In genomic region chr3:130702985-130703384, GRCh38 we compare ENCODE assay signal across 19 cellular contexts. TPM values are rescaled to one million over a fixed set of nuclear protein-coding genes. Genes with fewer than 3 reads are reported as not detected.
DNase-seq lines count a peak whose midpoint lies in the region; ATAC-seq, FAIRE-seq and TF ChIP-seq lines count a peak whose summit lies in the region.
"Had no signal": no experiment of that assay in that cellular context is flagged by ENCODE, and none has a peak within 500 bp of the region (broad histone marks: within the 10 kb centered on the region; RNA-seq: fewer than 3 reads in every experiment).

No MANE protein-coding gene starts in this region.

- no peak for TF ChIP-seq POLR2A in HepG2 (IDR thresholded peaks at IDR 0.05; ENCODE audit: insufficient read depth in 1 of 2, low read depth in 2 of 2, low read length in 2 of 2)

- CTCF ChIA-PET in HepG2 (lab: Yijun Ruan, JAX; ENCODE audit: low intra/inter-chr PET ratio, low total read pairs), result no interaction called here
- CTCF ChIA-PET in A673 (lab: Charles Lee), result no interaction called here

- H3K4me1 ChIP-seq in cardiac muscle cell (ENCODE audit: low read depth) (peaks cover 6% of the 10 kb centered on the region), HepG2 (ENCODE audit: insufficient read depth, low read length) (peaks cover 15% of the 10 kb centered on the region), A673 (ENCODE audit: insufficient read depth, low read length, poor library complexity, severe bottlenecking) (no peaks in the 10 kb centered on the region)

- H3K36me3 ChIP-seq in cardiac muscle cell (peaks cover 19% of the 10 kb centered on the region), HepG2 (replicated peaks in 1 of 2; ENCODE audit: control insufficient read depth in 1 of 2, insufficient read depth in 2 of 2, low read length in 2 of 2) (peaks cover 0 to 16% of the 10 kb centered on the region in 2 experiments; a peak in 4 of 5 replicates), A673 (ENCODE audit: insufficient read depth, low read length, poor library complexity, severe bottlenecking) (peaks cover 14% of the 10 kb centered on the region)

- intact Hi-C loops in Right ventricle myocardium inferior (cut with DNase I) (no loop called here), HepG2 (cut with micrococcal nuclease; ENCODE audit: unreplicated experiment) (loop anchor here (5.0 kb wide), 1 partner anchor 54 kb away; no protein-coding TSS in a partner anchor), A673 (cut with micrococcal nuclease; ENCODE audit: unreplicated experiment) (no loop called here)
- intact Hi-C loops in activated T-helper 1 cell treated with anti-CD3 and anti-CD28 coated beads, Interleukin-12 subunit alpha, Interleukin-12 subunit beta, Interleukin-2, Interleukin-4 antibody, amounts not matched to agents 30 ng/mL and 10 ng/mL and 1 ng/mL, durations not matched to agents 14 hours and 24 hours and 36 hours (cut with micrococcal nuclease), result no loop called here

- POLR2A ChIA-PET in HepG2 (lab: Yijun Ruan, JAX), result no interaction called here
- POLR2A ChIA-PET in A673 (lab: Charles Lee; ENCODE audit: low non-redundant PET), result no interaction called here

- no peak for TF ChIP-seq RAD21 in HepG2 (CRISPR knock-in tag; IDR thresholded peaks at IDR 0.05)

- ATAC-seq in Right ventricle myocardium inferior, result no peak
- ATAC-seq in HepG2, result peak; percentile 94
- ATAC-seq: CD8-positive, alpha-beta T cell; HCT116 had no signal

- peaks cover 29% of the 10 kb centered on the region for H3K36me3 Mint-ChIP-seq in activated T-helper 1 cell treated with anti-CD3 and anti-CD28 coated beads, Interleukin-12 subunit alpha, Interleukin-12 subunit beta, Interleukin-2, Interleukin-4 antibody, amounts not matched to agents 30 ng/mL and 10 ng/mL and 1 ng/mL, durations not matched to agents 14 hours and 24 hours and 36 hours (ENCODE audit: low read depth)

- TF ChIP-seq CTCF in cardiac muscle cell (IDR thresholded peaks at IDR 0.05; ENCODE audit: low read depth, low read length) (no peak), HepG2 (CRISPR knock-in tag; IDR thresholded peaks at IDR 0.05) (no peak), A673 (conservative IDR thresholded peaks at IDR 0.05; ENCODE audit: low read depth, low read length) (no peak)

- DNase-seq in cardiac muscle cell (ENCODE audit: low read depth in 1 of 2, low spot score in 1 of 2) (peak in 1 of 2 donors; percentile 46), Right ventricle myocardium inferior (ENCODE audit: missing footprints) (no peak), HepG2 (ENCODE audit: low spot score) (peak; percentile 80), A673 (ENCODE audit: low spot score) (no peak), ureter (ENCODE audit: low spot score) (no peak), NCI-H526 (lab: John Stamatoyannopoulos, UW) (no peak)
- DNase-seq in activated T-helper 1 cell treated with anti-CD3 and anti-CD28 coated beads, Interleukin-12 subunit alpha, Interleukin-12 subunit beta, Interleukin-2, Interleukin-4 antibody, amounts not matched to agents 30 ng/mL and 10 ng/mL and 1 ng/mL, durations not matched to agents 14 hours and 24 hours and 36 hours (ENCODE audit: low spot score), result no peak
- DNase-seq: 8988T; Calu3; CD8-positive, alpha-beta T cell; DMS79 treated with DMSO at 0.1 percent for 48 hours; GF-D8; GOT3; H7; HFFc6 had no signal

- no peaks in the 10 kb centered on the region for H3K79me2 ChIP-seq in HepG2 (ENCODE audit: insufficient read depth, low read length)

- H3K27ac ChIP-seq in cardiac muscle cell, result peak overlapping the region; percentile 59
- peak overlapping the region; percentile 38 for H3K27ac ChIP-seq in HepG2 (ENCODE audit: extremely low read length, insufficient read depth, low read length)
- no peak overlapping the region for H3K27ac ChIP-seq in A673 (ENCODE audit: low read depth, low read length, poor library complexity, severe bottlenecking)
- H3K27ac ChIP-seq: BLaER1 treated with 17β-estradiol and CSF1 and Interleukin-3, amounts not matched to agents 10 nM and 100 nM had no signal

- no peaks in the 10 kb centered on the region for H3K27me3 Mint-ChIP-seq in activated T-helper 1 cell treated with anti-CD3 and anti-CD28 coated beads, Interleukin-12 subunit alpha, Interleukin-12 subunit beta, Interleukin-2, Interleukin-4 antibody, amounts not matched to agents 30 ng/mL and 10 ng/mL and 1 ng/mL, durations not matched to agents 14 hours and 24 hours and 36 hours (ENCODE audit: insufficient read depth)
- H3K27me3 Mint-ChIP-seq: B cell had no signal

- H3K9me3 Mint-ChIP-seq in activated T-helper 1 cell treated with anti-CD3 and anti-CD28 coated beads, Interleukin-12 subunit alpha, Interleukin-12 subunit beta, Interleukin-2, Interleukin-4 antibody, amounts not matched to agents 30 ng/mL and 10 ng/mL and 1 ng/mL, durations not matched to agents 14 hours and 24 hours and 36 hours, result no peaks in the 10 kb centered on the region
- H3K9me3 Mint-ChIP-seq: CD8-positive, alpha-beta T cell; HFFc6 had no signal

- TF ChIP-seq EP300 in HepG2 (IDR thresholded peaks at IDR 0.05; ENCODE audit: low read depth in 2 of 2, low read length in 2 of 2), result no peak
- TF ChIP-seq EP300 in HepG2 (CRISPR knock-in tag; IDR thresholded peaks at IDR 0.05; ENCODE audit: borderline replicate concordance), result no peak

- FAIRE-seq in HepG2 (lab: Jason Lieb, UNC), result peak; percentile 81
- FAIRE-seq: HTR-8/SVneo had no signal

- H2AFZ ChIP-seq in HepG2 (ENCODE audit: low read length), result no peak overlapping the region

- no peak overlapping the region; the same call in 1 of the 2 replicates for H3K4me2 ChIP-seq in HepG2 (ENCODE audit: low read depth, low read length)
- H3K4me2 ChIP-seq: BLaER1 treated with 17β-estradiol and CSF1 and Interleukin-3, amounts not matched to agents 10 nM and 100 nM had no signal

- no peaks in the 10 kb centered on the region for H4K20me1 ChIP-seq in HepG2 (ENCODE audit: insufficient read depth, low read length)
- H4K20me1 ChIP-seq: BLaER1 treated with 17β-estradiol and CSF1 and Interleukin-3, amounts not matched to agents 10 nM and 100 nM had no signal

- H3K27ac Mint-ChIP-seq in activated T-helper 1 cell treated with anti-CD3 and anti-CD28 coated beads, Interleukin-12 subunit alpha, Interleukin-12 subunit beta, Interleukin-2, Interleukin-4 antibody, amounts not matched to agents 30 ng/mL and 10 ng/mL and 1 ng/mL, durations not matched to agents 14 hours and 24 hours and 36 hours, result peak overlapping the region; percentile 5
- H3K27ac Mint-ChIP-seq: B cell; CD8-positive, alpha-beta T cell; HFFc6 had no signal

- peaks cover 6% of the 10 kb centered on the region for H3K4me1 Mint-ChIP-seq in activated T-helper 1 cell treated with anti-CD3 and anti-CD28 coated beads, Interleukin-12 subunit alpha, Interleukin-12 subunit beta, Interleukin-2, Interleukin-4 antibody, amounts not matched to agents 30 ng/mL and 10 ng/mL and 1 ng/mL, durations not matched to agents 14 hours and 24 hours and 36 hours (ENCODE audit: low read depth)
- H3K4me1 Mint-ChIP-seq: B cell had no signal

- H3K9ac ChIP-seq in HepG2 (ENCODE audit: insufficient read depth, low read depth, low read length), result no peak overlapping the region
- H3K9ac ChIP-seq: BLaER1 treated with 17β-estradiol and CSF1 and Interleukin-3, amounts not matched to agents 10 nM and 100 nM had no signal

- no peaks in the 10 kb centered on the region for H3K27me3 ChIP-seq in cardiac muscle cell
- no peaks in the 10 kb centered on the region for H3K27me3 ChIP-seq in HepG2 (ENCODE audit: control insufficient read depth in 1 of 2, insufficient read depth in 2 of 2, low read length in 2 of 2)
- no peaks in the 10 kb centered on the region for H3K27me3 ChIP-seq in A673 (replicated peaks; ENCODE audit: insufficient read depth, low read depth, low read length, poor library complexity)
- H3K27me3 ChIP-seq: BLaER1 treated with 17β-estradiol and CSF1 and Interleukin-3, amounts not matched to agents 10 nM and 100 nM had no signal

- H3K4me3 ChIP-seq in cardiac muscle cell, result no peak overlapping the region
- H3K4me3 ChIP-seq in HepG2 (replicated peaks in 1 of 3; ENCODE audit: insufficient read depth in 1 of 3, low read depth in 2 of 3, low read length in 3 of 3), result no peak overlapping the region
- no peak overlapping the region for H3K4me3 ChIP-seq in A673 (ENCODE audit: low read depth, low read length, poor library complexity, severe bottlenecking)
- H3K4me3 ChIP-seq: BLaER1 treated with 17β-estradiol and CSF1 and Interleukin-3, amounts not matched to agents 10 nM and 100 nM had no signal

- in situ Hi-C loops in HepG2 (cut with HindIII; ENCODE audit: extremely low pct_ligation_motif_present, low pct_unique_long_range_greater_than_20kb), result no loop called here

- no peak overlapping the region for H3K4me3 Mint-ChIP-seq in activated T-helper 1 cell treated with anti-CD3 and anti-CD28 coated beads, Interleukin-12 subunit alpha, Interleukin-12 subunit beta, Interleukin-2, Interleukin-4 antibody, amounts not matched to agents 30 ng/mL and 10 ng/mL and 1 ng/mL, durations not matched to agents 14 hours and 24 hours and 36 hours
- H3K4me3 Mint-ChIP-seq: B cell; CD8-positive, alpha-beta T cell; HFFc6 had no signal

- 62% methylated on average over 3 of the region's 3 CpGs for WGBS in HepG2 (ENCODE audit: low lambda C conversion rate)

- no peaks in the 10 kb centered on the region for H3K9me3 ChIP-seq in cardiac muscle cell (ENCODE audit: low read depth)
- no peaks in the 10 kb centered on the region for H3K9me3 ChIP-seq in HepG2 (ENCODE audit: low read length)
- H3K9me3 ChIP-seq in A673 (ENCODE audit: low read depth, low read length, poor library complexity, severe bottlenecking), result no peaks in the 10 kb centered on the region
- H3K9me3 ChIP-seq: BLaER1 treated with 17β-estradiol and CSF1 and Interleukin-3, amounts not matched to agents 10 nM and 100 nM had no signal

- BruUV-seq in HepG2 (replicated peaks; lab: Mats Ljungman, UMichigan), result no TSS peak
- BruUV-seq in A673 (replicated peaks; lab: Mats Ljungman, UMichigan), result no TSS peak

RNA-seq across cellular contexts. Expression of gene PIK3R4, which starts 43.6 kb away (rescaled TPM):
- 19.4 and 25.1 TPM in 2 replicates for total RNA-seq in cardiac muscle cell
- 23.2 and 27.0 TPM in 2 replicates for polyA plus RNA-seq in cardiac muscle cell
- 11.4 TPM for total RNA-seq in Right ventricle myocardium inferior
- total RNA-seq in activated T-helper 1 cell treated with anti-CD3 and anti-CD28 coated beads, Interleukin-12 subunit alpha, Interleukin-12 subunit beta, Interleukin-2, Interleukin-4 antibody, amounts not matched to agents 30 ng/mL and 10 ng/mL and 1 ng/mL, durations not matched to agents 14 hours and 24 hours and 36 hours, result 33.1 and 35.4 TPM in 2 replicates
- total RNA-seq in HepG2 (2016; rRNA removed; fragmentation: Illumina TruSeq; extraction: Trizol), result 26.0 and 29.7 TPM in 2 replicates
- total RNA-seq in HepG2 (2016; cell fraction: cytosol; rRNA removed; fragmentation: Illumina TruSeq; extraction: Trizol; ENCODE audit: low read depth), result 5.3 and 8.5 TPM in 2 replicates
- 24.4 and 27.4 TPM in 2 replicates for total RNA-seq in HepG2 (2016; cell fraction: insoluble cytoplasmic fraction; rRNA removed; fragmentation: Illumina TruSeq; extraction: Trizol)
- total RNA-seq in HepG2 (2016; cell fraction: membrane; rRNA removed; fragmentation: Illumina TruSeq; extraction: Trizol), result 9.4 and 10.7 TPM in 2 replicates
- total RNA-seq in HepG2 (2016; cell fraction: nucleus; rRNA removed; fragmentation: Illumina TruSeq; extraction: Trizol), result 24.1 and 25.8 TPM in 2 replicates
- polyA plus RNA-seq in HepG2 (2011; rRNA removed), result 20.2 and 22.4 TPM in 2 replicates
- 21.7 and 27.0 TPM in 2 replicates for polyA plus RNA-seq in HepG2 (2011; cell fraction: cytosol; rRNA removed)
- polyA plus RNA-seq in HepG2 (2011; cell fraction: nucleus; rRNA removed), result 25.6 and 28.2 TPM in 2 replicates
- polyA plus RNA-seq in HepG2 (2012), result 12.7 and 15.1 TPM in 2 replicates
- 1.8 TPM in 2 replicates for polyA plus RNA-seq in HepG2 (2016; cell fraction: cytosol; fragmentation: Illumina TruSeq; extraction: Trizol; ENCODE audit: low read depth)
- 26.2 and 29.4 TPM in 2 replicates for polyA plus RNA-seq in HepG2 (2016; cell fraction: insoluble cytoplasmic fraction; fragmentation: Illumina TruSeq; extraction: Trizol; ENCODE audit: low read depth)
- 2.7 and 4.0 TPM in 2 replicates for polyA plus RNA-seq in HepG2 (2016; cell fraction: membrane; fragmentation: Illumina TruSeq; extraction: Trizol; ENCODE audit: low read depth)
- polyA plus RNA-seq in HepG2 (2016; cell fraction: nucleus; fragmentation: Illumina TruSeq; extraction: Trizol; ENCODE audit: insufficient read depth, low read depth), result 39.1 and 41.7 TPM in 2 replicates
- polyA minus RNA-seq in HepG2 (2011; rRNA and poly(A)+ RNA removed; ENCODE audit: low replicate concordance), result 78.8 and 169 TPM in 2 replicates
- polyA minus RNA-seq in HepG2 (2011; cell fraction: cytosol; rRNA and poly(A)+ RNA removed), result 20.1 and 25.6 TPM in 2 replicates
- 38.2 and 58.8 TPM in 2 replicates for polyA minus RNA-seq in HepG2 (2011; cell fraction: nucleus; rRNA and poly(A)+ RNA removed)
- 31.9 and 32.5 TPM in 2 replicates for total RNA-seq in A673 (2021)
- 37.4 TPM for total RNA-seq in ureter
